ENCODE assay signal across 8 cellular contexts in genomic region chr5:160369990-160370712, GRCh38. TPM values are rescaled to one million over a fixed set of nuclear protein-coding genes. Genes with fewer than 3 reads are reported as not detected.
DNase-seq lines count a peak whose midpoint lies in the region; ATAC-seq and TF ChIP-seq lines count a peak whose summit lies in the region.

A gene with protein sequence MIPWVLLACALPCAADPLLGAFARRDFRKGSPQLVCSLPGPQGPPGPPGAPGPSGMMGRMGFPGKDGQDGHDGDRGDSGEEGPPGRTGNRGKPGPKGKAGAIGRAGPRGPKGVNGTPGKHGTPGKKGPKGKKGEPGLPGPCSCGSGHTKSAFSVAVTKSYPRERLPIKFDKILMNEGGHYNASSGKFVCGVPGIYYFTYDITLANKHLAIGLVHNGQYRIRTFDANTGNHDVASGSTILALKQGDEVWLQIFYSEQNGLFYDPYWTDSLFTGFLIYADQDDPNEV (minus strand): TSS chr5:160370626. CDS start chr5:160355011, 15,615 bp downstream.

- H3K27me3 ChIP-seq in esophagus (ENCODE audit: control insufficient read depth in 1 of 2, insufficient read depth in 2 of 2, low read length in 2 of 2), result no peaks in the 10 kb centered on the region
- H3K27me3 ChIP-seq in transverse colon, result peaks cover 2% of the 10 kb centered on the region

- H3K9me3 ChIP-seq in esophagus (ENCODE audit: control insufficient read depth in 2 of 2, insufficient read depth in 1 of 2, low read depth in 1 of 2, low read length in 1 of 2), result no peaks in the 10 kb centered on the region
- no peaks in the 10 kb centered on the region for H3K9me3 ChIP-seq in transverse colon

- peak within 1 kb of the TSS; percentile 25; the same call in 1 of the 2 replicates for H3K27ac Mint-ChIP-seq in HFFc6

- H3K4me3 ChIP-seq in WI38 (ENCODE audit: low read depth, low read length) (peak within 1 kb of the TSS; percentile 63), esophagus (ENCODE audit: low read depth in 1 of 2, low read length in 2 of 2) (peak within 1 kb of the TSS; percentile 46 to 50), transverse colon (peak within 1 kb of the TSS; percentile 42 to 59 (median 51))

- WGBS in esophagus, 2 donors, result 2 to 3% methylated on average over 25 to 45 of the region's 45 CpGs
- 0 to 2% methylated on average over 4 to 45 of the region's 45 CpGs for WGBS in transverse colon (ENCODE audit: low coverage in 1 of 2), 2 donors

- peak within 1 kb of the TSS; percentile 10 to 65 for H3K27ac ChIP-seq in esophagus (ENCODE audit: low read depth in 2 of 2, low read length in 1 of 2)
- H3K27ac ChIP-seq in transverse colon, result peak within 1 kb of the TSS; percentile 52 to 63 (median 58)

- DNase-seq in D341Med (ENCODE audit: low spot score) (peak; percentile 71), HFFc6 (peak; percentile 43), mucosa of gallbladder (ENCODE audit: low spot score) (peak; percentile 39), transverse colon (peak; percentile 64)

- H3K9me3 Mint-ChIP-seq in HFFc6, result no peaks in the 10 kb centered on the region

- peaks cover 18% of the 10 kb centered on the region for H3K4me1 Mint-ChIP-seq in HFFc6 (ENCODE audit: low read depth)

- ATAC-seq in GM18870 (IDR thresholded peaks at IDR 0.05; ENCODE audit: unreplicated experiment) (no peak), HG03442 (IDR thresholded peaks at IDR 0.05; ENCODE audit: unreplicated experiment) (no peak)

- H3K4me1 ChIP-seq in esophagus (ENCODE audit: control insufficient read depth in 2 of 2, insufficient read depth in 2 of 2, low read length in 1 of 2) (no peaks in the 10 kb centered on the region), transverse colon (peaks cover 0 to 7% (median 5%) of the 10 kb centered on the region in 4 donors)

- TF ChIP-seq EP300 in transverse colon (IDR thresholded peaks at IDR 0.05; ENCODE audit: low read depth), result no peak

- TF ChIP-seq POLR2A in transverse colon (IDR thresholded peaks at IDR 0.05), result no peak

- intact Hi-C loops in transverse colon (cut with DNase I; ENCODE audit: low total_unique reads), result no loop called here

- H3K36me3 ChIP-seq in esophagus (ENCODE audit: control insufficient read depth in 2 of 2, insufficient read depth in 2 of 2, low read length in 1 of 2), result no peaks in the 10 kb centered on the region
- H3K36me3 ChIP-seq in transverse colon, result no peaks in the 10 kb centered on the region

- no peaks in the 10 kb centered on the region for H3K36me3 Mint-ChIP-seq in HFFc6 (ENCODE audit: low read depth)

- H3K27me3 Mint-ChIP-seq in HFFc6 (ENCODE audit: insufficient read depth), result peaks cover 29% of the 10 kb centered on the region

- H3K4me3 Mint-ChIP-seq in HFFc6, result peak within 1 kb of the TSS; percentile 86

- TF ChIP-seq CTCF in HFFc6 (IDR thresholded peaks at IDR 0.05) (no peak), WI38 (IDR thresholded peaks at IDR 0.05; ENCODE audit: low read depth, low read length) (no peak), transverse colon (IDR thresholded peaks at IDR 0.05) (no peak)

- in situ Hi-C loops in transverse colon (cut with MboI; ENCODE audit: low pct_ligation_motif_present in 1 of 4, low pct_unique_long_range_greater_than_20kb in 1 of 4, low sequenced_read_pairs in 3 of 4), result no loop called here

RNA-seq across cellular contexts. Expression of the gene that starts here (rescaled TPM):
- total RNA-seq in HFFc6 (2021; fragmentation: NEBNext Ultra II Directional; extraction: Animal tissue kit (Norgen Biotek cat#: 25700)), result 1 to 10 TPM in 5 of 6 experiments, under 1 TPM in 1; 0.76 to 2.9 (median 2.6) TPM
- polyA plus RNA-seq in esophagus, result under 1 TPM; 0.53 to 0.69 TPM
- total RNA-seq in mucosa of gallbladder, result 2.2 TPM
- total RNA-seq in transverse colon, result 1 to 10 TPM in 1 of 4 donors, under 1 TPM in 2, not detected in 1; 0.41 to 2.2 (median 0.79) TPM
